ENCODE assay signal across 19 cellular contexts in the genomic region with DNA sequence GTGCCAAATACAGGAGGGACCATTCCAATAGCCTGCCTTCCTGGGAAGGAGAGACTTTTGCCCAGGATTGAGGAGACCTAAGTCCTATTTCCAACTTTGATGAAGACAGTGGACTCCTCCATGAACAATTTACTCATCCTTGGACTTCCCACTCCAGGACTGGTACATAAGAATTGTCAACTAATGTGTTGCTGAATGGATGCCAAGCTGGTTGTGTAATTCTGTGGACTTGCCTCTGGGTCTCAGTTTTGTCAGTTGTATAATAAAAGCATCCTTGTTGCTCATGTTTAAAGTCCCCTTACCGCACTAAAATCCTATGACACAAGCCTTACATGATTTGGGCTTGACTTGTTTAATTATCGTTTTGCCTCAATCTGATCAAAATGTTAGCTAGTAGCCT. TPM values are rescaled to one million over a fixed set of nuclear protein-coding genes. Genes with fewer than 3 reads are reported as not detected.
A peak's percentile ranks its signal among the peaks of the same experiment; 100 is the strongest.
DNase-seq lines count a peak whose midpoint lies in the region; TF ChIP-seq lines count a peak whose summit lies in the region.
"Had no signal": no experiment of that assay in that cellular context is flagged by ENCODE, and none has a peak within 500 bp of the region (broad histone marks: within the 10 kb centered on the region; RNA-seq: fewer than 3 reads in every experiment).

No MANE protein-coding gene starts in this region.

- H3K4me1 Mint-ChIP-seq in HFFc6 (ENCODE audit: low read depth), result peaks cover 9% of the 10 kb centered on the region
- H3K4me1 Mint-ChIP-seq: CD14-positive monocyte; CD4-positive, alpha-beta memory T cell had no signal

- peak; percentile 4 for DNase-seq in HFFc6
- peak; percentile 19 for DNase-seq in RPMI7951 (ENCODE audit: low read depth)
- peak; percentile 54 for DNase-seq in epithelial cell of esophagus (ENCODE audit: low read depth)
- DNase-seq in middle frontal gyrus (ENCODE audit: extremely low spot score, low spot score), result peak; percentile 6
- DNase-seq in mucosa of gallbladder (ENCODE audit: low spot score), result no peak
- DNase-seq in head of caudate nucleus, result no peak
- no peak for DNase-seq in activated effector memory CD4-positive, alpha-beta T cell treated with anti-CD3 and anti-CD28 coated beads, Interleukin-2, amount 50 U/mL, for 16 hours
- no peak for DNase-seq in Karpas-422
- DNase-seq: 8988T; CD4-positive, alpha-beta memory T cell; DMS153; DMS79; GDM1; HCEC 1CT had no signal

- peaks cover 6% of the 10 kb centered on the region for H3K9me3 ChIP-seq in Karpas-422 (ENCODE audit: low read length)
- H3K9me3 ChIP-seq: BLaER1 had no signal

- no peaks in the 10 kb centered on the region for H3K36me3 Mint-ChIP-seq in HFFc6 (ENCODE audit: low read depth)
- H3K36me3 Mint-ChIP-seq: CD14-positive monocyte; CD4-positive, alpha-beta memory T cell had no signal

- H3K36me3 ChIP-seq in Karpas-422 (ENCODE audit: insufficient read depth, low read length), result no peaks in the 10 kb centered on the region
- H3K36me3 ChIP-seq: BLaER1 had no signal

- no peak overlapping the region for H3K9ac ChIP-seq in Karpas-422 (ENCODE audit: low read length)
- H3K9ac ChIP-seq: BLaER1 had no signal

- no peak overlapping the region for H3K27ac ChIP-seq in Karpas-422 (ENCODE audit: low read length)
- H3K27ac ChIP-seq: BLaER1 had no signal

- no peak overlapping the region for H2AFZ ChIP-seq in Karpas-422 (ENCODE audit: low read length)
- H2AFZ ChIP-seq: GM23338 had no signal

- intact Hi-C loops in head of caudate nucleus (cut with DNase I), result no loop called here

- H3K4me3 ChIP-seq in epithelial cell of esophagus (ENCODE audit: low read length) (no peak overlapping the region), Karpas-422 (ENCODE audit: low read length) (no peak overlapping the region)
- H3K4me3 ChIP-seq: BLaER1, GM23338 had no signal

- H3K4me3 Mint-ChIP-seq in HFFc6, result no peak overlapping the region
- H3K4me3 Mint-ChIP-seq: CD14-positive monocyte; CD4-positive, alpha-beta memory T cell; GM23338 had no signal

- no peak for TF ChIP-seq CTCF in HFFc6 (IDR thresholded peaks at IDR 0.05)
- no peak for TF ChIP-seq CTCF in epithelial cell of esophagus (IDR thresholded peaks at IDR 0.05; ENCODE audit: insufficient read depth, low read depth, low read length, missing control alignments)

- no peaks in the 10 kb centered on the region for H4K20me1 ChIP-seq in Karpas-422 (ENCODE audit: insufficient read depth, low read depth, low read length)
- H4K20me1 ChIP-seq: BLaER1 had no signal

- no peaks in the 10 kb centered on the region for H3K9me2 ChIP-seq in Karpas-422 (replicated peaks; ENCODE audit: insufficient read depth, low read length)

- H3K79me2 ChIP-seq in Karpas-422 (ENCODE audit: low read length), result no peaks in the 10 kb centered on the region

- H3K27ac Mint-ChIP-seq in HFFc6, result no peak overlapping the region
- H3K27ac Mint-ChIP-seq: CD14-positive monocyte; CD4-positive, alpha-beta memory T cell; GM23338 had no signal

- H3K9me3 Mint-ChIP-seq in HFFc6, result peaks cover 12% of the 10 kb centered on the region

- no peak overlapping the region for H3K4me2 ChIP-seq in Karpas-422 (ENCODE audit: low read depth, low read length, poor library complexity, severe bottlenecking)
- H3K4me2 ChIP-seq: BLaER1, GM23338 had no signal

- H3K27me3 Mint-ChIP-seq in HFFc6 (ENCODE audit: insufficient read depth), result no peaks in the 10 kb centered on the region
- H3K27me3 Mint-ChIP-seq: CD4-positive, alpha-beta memory T cell had no signal

- H3K4me1 ChIP-seq in Karpas-422 (ENCODE audit: low read length), result no peaks in the 10 kb centered on the region
- H3K4me1 ChIP-seq: BLaER1 had no signal

- no peaks in the 10 kb centered on the region for H3K27me3 ChIP-seq in Karpas-422 (ENCODE audit: low read length)
- H3K27me3 ChIP-seq: BLaER1 had no signal

RNA-seq across cellular contexts. Expression of a gene that starts 13.2 kb away (rescaled TPM):
- not detected for total RNA-seq in HFFc6 (2021; fragmentation: NEBNext Ultra II Directional; extraction: Animal tissue kit (Norgen Biotek cat#: 25700))
- total RNA-seq in RPMI7951 (2014; rRNA removed; shearing (Covaris generic)), result 0.10 and 0.24 TPM in 2 replicates
- not detected for total RNA-seq in mucosa of gallbladder
- total RNA-seq in Karpas-422 (2014; rRNA removed; shearing (Covaris generic); ENCODE audit: low replicate concordance), result not detected in 2 replicates
- total RNA-seq: A673; CD4-positive, alpha-beta memory T cell; GM23338; HepG2 had no signal

Comparison
In these comparisons a context has a peak if more than half of its experiments do, and no peak if none do; other contexts are left out.
1. DNase-seq: peak in HFFc6 (single experiment), RPMI7951 (single experiment), epithelial cell of esophagus (single experiment) and middle frontal gyrus (single experiment); none in mucosa of gallbladder (single experiment), head of caudate nucleus (0 of 42), activated effector memory CD4-positive, alpha-beta T cell treated with anti-CD3 and anti-CD28 coated beads, Interleukin-2, amount 50 U/mL, for 16 hours (single experiment) and Karpas-422 (single experiment).